Comparison of ENCODE assay signal across 11 cellular contexts in the genomic region with DNA sequence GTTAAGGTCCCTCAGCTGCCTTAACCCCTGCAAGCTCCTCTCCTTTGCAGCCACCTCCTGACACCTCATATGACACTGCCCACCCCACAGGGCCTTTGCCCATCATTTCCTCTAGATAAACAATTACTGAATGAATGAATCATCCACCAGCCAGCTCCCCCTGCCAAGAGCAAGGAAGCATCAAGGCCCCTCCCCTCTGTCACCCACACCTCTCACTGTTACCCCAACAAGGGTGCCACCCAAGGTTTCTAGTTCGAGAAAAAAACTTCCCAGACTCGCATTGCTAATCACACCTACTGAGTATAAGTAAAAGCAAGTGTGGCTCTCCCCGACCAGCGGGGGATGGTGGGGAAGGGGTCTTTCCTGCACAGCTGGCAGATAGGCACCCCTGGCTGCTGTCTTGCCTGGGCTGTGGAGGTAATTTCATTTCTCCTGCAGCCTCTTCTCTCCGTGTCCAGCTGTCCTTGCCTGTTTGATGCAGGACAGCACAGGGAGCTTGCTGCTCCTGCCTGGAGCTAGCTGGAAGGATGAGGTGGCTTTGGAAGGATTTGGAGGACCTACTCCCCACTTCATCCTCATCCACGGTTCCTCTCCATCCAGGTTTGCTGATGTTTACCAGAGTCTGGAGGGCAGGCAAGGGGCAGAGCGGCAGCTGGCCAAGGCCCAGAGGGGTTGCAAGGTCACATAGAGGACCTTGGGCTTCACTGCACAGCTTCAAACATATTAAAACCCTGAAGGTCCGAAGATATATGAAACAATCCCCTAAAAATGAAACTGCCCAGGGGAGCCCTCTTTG. TPM values are rescaled to one million over a fixed set of nuclear protein-coding genes. Genes with fewer than 3 reads are reported as not detected.
A peak's percentile ranks its signal among the peaks of the same experiment; 100 is the strongest.
DNase-seq lines count a peak whose midpoint lies in the region; ATAC-seq lines count a peak whose summit lies in the region.
"Had no signal": no experiment of that assay in that cellular context is flagged by ENCODE, and none has a peak within 500 bp of the region (broad histone marks: within the 10 kb centered on the region; RNA-seq: fewer than 3 reads in every experiment).

No MANE protein-coding gene starts in this region.

- H3K4me3 ChIP-seq in muscle layer of colon (ENCODE audit: low read depth in 1 of 2, low read length in 2 of 2) (peak overlapping the region; percentile 12 to 74), aorta (ENCODE audit: low read length in 2 of 2) (no peak overlapping the region)
- H3K4me3 ChIP-seq: SJSA1 had no signal

- WGBS in aorta, 2 donors, result 87% methylated on average over 8 of the region's 8 CpGs

- intact Hi-C loops in aorta (cut with DNase I), result no loop called here

- DNase-seq in stimulated activated CD4-positive, alpha-beta T cell treated with anti-CD3 and anti-CD28 coated beads, Interleukin-1b, Interleukin-23, amount 100 ng/mL, for 48 hours, result peak; percentile 54
- no peak for DNase-seq in stimulated activated CD4-positive, alpha-beta T cell treated with anti-CD3 and anti-CD28 coated beads, Interleukin-12 subunit alpha, Interleukin-12 subunit beta, amount 100 ng/mL, for 4 hours
- DNase-seq in activated naive CD4-positive, alpha-beta T cell treated with Interleukin-2 at 50 U/mL for 16 hours, result peak; percentile 72
- peak; percentile 47 to 63 for DNase-seq in aorta
- DNase-seq in DMS114 treated with DMSO at 0.1 percent for 48 hours (lab: John Stamatoyannopoulos, UW; ENCODE audit: unreplicated experiment), result no peak
- no peak for DNase-seq in NCI-H2196 treated with DMSO at 0.1 percent for 48 hours (lab: John Stamatoyannopoulos, UW; ENCODE audit: unreplicated experiment)
- DNase-seq: Caco-2, left cardiac atrium had no signal

- ATAC-seq in aorta (ENCODE audit: low FRiP score) (no peak), HG03378 (IDR thresholded peaks at IDR 0.05; ENCODE audit: unreplicated experiment) (no peak)

- H3K9ac ChIP-seq in muscle layer of colon (ENCODE audit: low read length), result peak overlapping the region; percentile 91

- H3K27me3 ChIP-seq in muscle layer of colon (ENCODE audit: control insufficient read depth in 1 of 2, insufficient read depth in 2 of 2, low read length in 2 of 2) (no peaks in the 10 kb centered on the region), aorta (ENCODE audit: control insufficient read depth in 1 of 2, insufficient read depth in 2 of 2, low read length in 1 of 2) (no peaks in the 10 kb centered on the region)
- H3K27me3 ChIP-seq: SJSA1 had no signal

- peak overlapping the region; percentile 96 for H3K27ac ChIP-seq in muscle layer of colon (ENCODE audit: low read depth, low read length)
- H3K27ac ChIP-seq in aorta (ENCODE audit: low read depth in 1 of 2, low read length in 2 of 2), result no peak overlapping the region
- H3K27ac ChIP-seq: SJSA1 had no signal

- H3K9me3 ChIP-seq in muscle layer of colon (ENCODE audit: low read length) (no peaks in the 10 kb centered on the region), aorta (ENCODE audit: control insufficient read depth, low read length) (no peaks in the 10 kb centered on the region)
- H3K9me3 ChIP-seq: SJSA1 had no signal

- H3K36me3 ChIP-seq in muscle layer of colon (ENCODE audit: insufficient read depth, low read length), result no peaks in the 10 kb centered on the region
- H3K36me3 ChIP-seq in aorta (ENCODE audit: control insufficient read depth in 1 of 2, insufficient read depth in 2 of 2, low read length in 1 of 2), result no peaks in the 10 kb centered on the region
- H3K36me3 ChIP-seq: SJSA1 had no signal

- H3K4me1 ChIP-seq in muscle layer of colon (ENCODE audit: insufficient read depth, low read length), result peaks cover 69% of the 10 kb centered on the region
- H3K4me1 ChIP-seq in aorta (ENCODE audit: control insufficient read depth in 1 of 2, insufficient read depth in 2 of 2, low read length in 2 of 2), result no peaks in the 10 kb centered on the region

RNA-seq across cellular contexts. Expression of a gene that starts 33.1 kb away (rescaled TPM):
- total RNA-seq in aorta, result 10 to 100 TPM; 42.2 to 48.4 TPM
- 10 to 100 TPM in 1 of 2 donors, 1 to 10 TPM in 1; 8.5 to 16.2 TPM for polyA plus RNA-seq in aorta

Comparison
In these comparisons a context has a peak if more than half of its experiments do, and no peak if none do; other contexts are left out.
1. DNase-seq: peak in stimulated activated CD4-positive, alpha-beta T cell treated with anti-CD3 and anti-CD28 coated beads, Interleukin-1b, Interleukin-23, amount 100 ng/mL, for 48 hours (single experiment), activated naive CD4-positive, alpha-beta T cell treated with Interleukin-2 at 50 U/mL for 16 hours (single experiment) and aorta (2 of 2); none in stimulated activated CD4-positive, alpha-beta T cell treated with anti-CD3 and anti-CD28 coated beads, Interleukin-12 subunit alpha, Interleukin-12 subunit beta, amount 100 ng/mL, for 4 hours (single experiment), DMS114 treated with DMSO at 0.1 percent for 48 hours (single experiment) and NCI-H2196 treated with DMSO at 0.1 percent for 48 hours (single experiment).
2. H3K4me3 ChIP-seq: peak in muscle layer of colon (2 of 2); none in aorta (0 of 2).